ENCODE assay signal across 13 cellular contexts in the genomic region with DNA sequence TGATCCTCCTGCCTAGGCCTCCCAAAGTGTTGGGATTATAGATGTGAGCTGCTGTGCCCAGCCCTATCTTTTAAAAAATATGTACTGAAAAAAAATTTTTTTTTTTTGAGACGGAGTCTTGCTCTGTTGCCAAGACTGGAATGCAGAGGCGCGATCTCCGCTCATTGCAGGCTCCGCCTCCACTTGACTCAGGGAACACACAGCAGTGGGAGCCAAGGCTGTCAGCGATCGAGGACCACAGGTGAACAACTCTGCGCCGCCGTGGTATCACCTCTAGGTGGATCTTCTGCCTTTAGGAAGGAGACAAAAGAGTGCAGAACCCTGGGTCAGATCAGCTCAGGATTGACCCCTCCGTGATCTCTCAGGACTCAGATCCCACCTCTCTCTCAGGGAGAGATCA. TPM values are rescaled to one million over a fixed set of nuclear protein-coding genes. Genes with fewer than 3 reads are reported as not detected.
DNase-seq lines count a peak whose midpoint lies in the region; ATAC-seq and TF ChIP-seq lines count a peak whose summit lies in the region.
"Had no signal": no experiment of that assay in that cellular context is flagged by ENCODE, and none has a peak within 500 bp of the region (broad histone marks: within the 10 kb centered on the region; RNA-seq: fewer than 3 reads in every experiment).

No MANE protein-coding gene starts in this region.

- H3K36me3 ChIP-seq in SK-N-MC (ENCODE audit: insufficient read depth, low read length) (no peaks in the 10 kb centered on the region), vagina (no peaks in the 10 kb centered on the region)
- H3K36me3 ChIP-seq: cardiac muscle cell, Peyer's patch had no signal

- H3K4me3 ChIP-seq in SK-N-MC = peak overlapping the region; percentile 22; the same call in 1 of the 2 replicates
- no peak overlapping the region for H3K4me3 ChIP-seq in vagina
- H3K4me3 ChIP-seq: cardiac muscle cell, Peyer's patch had no signal

- ATAC-seq in omental fat pad (ENCODE audit: low FRiP score) = peak; percentile 70
- no peak for ATAC-seq in HG02870 (IDR thresholded peaks at IDR 0.05; ENCODE audit: unreplicated experiment)

- no peaks in the 10 kb centered on the region for H3K27me3 ChIP-seq in vagina
- H3K27me3 ChIP-seq: Peyer's patch had no signal

- DNase-seq in NCI-H1105 (lab: John Stamatoyannopoulos, UW) = peak; percentile 75
- no peak for DNase-seq in SK-N-MC (ENCODE audit: low read depth, low spot score)
- DNase-seq in head of caudate nucleus = peak in 23 of 42 donors; percentile 10 to 61 (median 38)
- no peak for DNase-seq in omental fat pad (ENCODE audit: low spot score)
- DNase-seq in vagina (ENCODE audit: extremely low spot score in 2 of 2) = no peak
- no peak for DNase-seq in hepatic stellate cell (ENCODE audit: low spot score)
- DNase-seq: activated gamma-delta T cell, Peyer's patch, substantia nigra had no signal

- intact Hi-C loops in head of caudate nucleus (cut with DNase I) (no loop called here), vagina (cut with DNase I) (no loop called here)

- no peak for TF ChIP-seq CTCF in omental fat pad (IDR thresholded peaks at IDR 0.05)
- TF ChIP-seq CTCF in vagina (IDR thresholded peaks at IDR 0.05) = no peak

- TF ChIP-seq POLR2A in vagina (IDR thresholded peaks at IDR 0.05) = no peak

- H3K4me1 ChIP-seq in vagina = no peaks in the 10 kb centered on the region
- H3K4me1 ChIP-seq: Peyer's patch had no signal

- H3K27ac ChIP-seq in SK-N-MC (no peak overlapping the region), vagina (no peak overlapping the region)
- H3K27ac ChIP-seq: cardiac muscle cell, Peyer's patch had no signal

- H3K9ac ChIP-seq in SK-N-MC (ENCODE audit: insufficient read length) = no peak overlapping the region

- H3K9me3 ChIP-seq in SK-N-MC (ENCODE audit: low read depth, low read length) (no peaks in the 10 kb centered on the region), vagina (no peaks in the 10 kb centered on the region)
- H3K9me3 ChIP-seq: Peyer's patch had no signal

RNA-seq across cellular contexts. Expression of a gene that starts 13.7 kb away (rescaled TPM):
- 10 to 100 TPM in 1 of 4 donors, 1 to 10 TPM in 3; 1.4 to 17.5 (median 2.7) TPM for total RNA-seq in omental fat pad
- 27.5 TPM for total RNA-seq in vagina
- total RNA-seq: cardiac muscle cell; natural killer cell treated with Interleukin-12 subunit alpha and Interleukin-12 subunit beta and Interleukin-15 and Interleukin-18, amount 100 ng/mL, for 72 hours; Peyer's patch had no signal

RNA-seq across cellular contexts. Expression of a gene that starts 20.1 kb away (rescaled TPM):
- total RNA-seq in omental fat pad (10 to 100 TPM; 30.5 to 39.4 (median 33.5) TPM), vagina (35.1 TPM)

RNA-seq across cellular contexts. Expression of a gene that starts 38.7 kb away (rescaled TPM):
- total RNA-seq in omental fat pad = 10 to 100 TPM in 2 of 4 donors, 1 to 10 TPM in 1, not detected in 1; 3.6 to 19.5 (median 10.8) TPM
- total RNA-seq in vagina = 4.9 TPM
- total RNA-seq: cardiac muscle cell, Peyer's patch, skeletal muscle tissue had no signal

RNA-seq across cellular contexts. Expression of a gene that starts 57.6 kb away (rescaled TPM):
- total RNA-seq in omental fat pad (1 to 10 TPM in 3 of 4 donors, not detected in 1; 1.1 to 2.5 (median 1.2) TPM), vagina (not detected)
- total RNA-seq: cardiac muscle cell, Peyer's patch, skeletal muscle tissue had no signal

Comparison
In these comparisons a context has a peak if more than half of its experiments do, and no peak if none do; other contexts are left out.
1. DNase-seq: peak in NCI-H1105 (single experiment) and head of caudate nucleus (23 of 42); none in SK-N-MC (single experiment), omental fat pad (single experiment), vagina (0 of 2) and hepatic stellate cell (single experiment).